15 cellular contexts compared by ENCODE assay signal in genomic region chr10:111107023-111107422, GRCh38. TPM values are rescaled to one million over a fixed set of nuclear protein-coding genes. Genes with fewer than 3 reads are reported as not detected.
"Had no signal": no experiment of that assay in that cellular context is flagged by ENCODE, and none has a peak within 500 bp of the region (broad histone marks: within the 10 kb centered on the region; RNA-seq: fewer than 3 reads in every experiment).

No MANE protein-coding gene starts in this region.

- H3K36me3 Mint-ChIP-seq: activated naive CD4-positive, alpha-beta T cell treated with anti-CD3 and anti-CD28 coated beads, Interleukin-2, amount 50 U/mL, for 72 hours; memory B cell had no signal

- ATAC-seq: activated naive CD4-positive, alpha-beta T cell treated with anti-CD3 and anti-CD28 coated beads, Interleukin-2, amount 50 U/mL, for 72 hours; foreskin keratinocyte; left lung; stimulated activated naive CD8-positive, alpha-beta T cell treated with anti-CD3 and anti-CD28 coated beads, Interleukin-15, amount 100 ng/mL, for 72 hours; T-helper 17 cell had no signal

- H3K27ac Mint-ChIP-seq: activated naive CD4-positive, alpha-beta T cell treated with anti-CD3 and anti-CD28 coated beads, Interleukin-2, amount 50 U/mL, for 72 hours; memory B cell; nephron progenitor cell; T-helper 17 cell had no signal

- H3K27me3 Mint-ChIP-seq: stimulated activated naive CD8-positive, alpha-beta T cell treated with anti-CD3 and anti-CD28 coated beads, Interleukin-15, amount 100 ng/mL, for 72 hours had no signal

- H3K4me1 ChIP-seq: foreskin keratinocyte, left lung had no signal

- H3K4me1 Mint-ChIP-seq: memory B cell; nephron progenitor cell; stimulated activated naive CD8-positive, alpha-beta T cell treated with anti-CD3 and anti-CD28 coated beads, Interleukin-15, amount 100 ng/mL, for 72 hours had no signal

- H3K4me3 ChIP-seq: left lung, thoracic aorta had no signal

- H3K9me3 ChIP-seq: left lung, thoracic aorta had no signal

- H3K36me3 ChIP-seq: brain microvascular endothelial cell, left lung, thoracic aorta had no signal

- H3K4me3 Mint-ChIP-seq: memory B cell; nephron progenitor cell; stimulated activated naive CD8-positive, alpha-beta T cell treated with anti-CD3 and anti-CD28 coated beads, Interleukin-15, amount 100 ng/mL, for 72 hours; T-helper 17 cell had no signal

- FAIRE-seq: TTC549 had no signal

- DNase-seq: activated T-cell treated with anti-CD3 and anti-CD28 coated beads, Interleukin-2, amount 50 U/mL, for 1 hour; amygdala; brain microvascular endothelial cell; foreskin keratinocyte; islet precursor cell; left lung; nephron progenitor cell; stimulated activated CD4-positive, alpha-beta T cell treated with anti-CD3 and anti-CD28 coated beads, Interleukin-15, amount 100 ng/mL, for 24 hours; stimulated activated CD4-positive, alpha-beta T cell treated with anti-CD3 and anti-CD28 coated beads, Interleukin-4, amount 100 ng/mL, for 4 hours; stimulated activated naive CD8-positive, alpha-beta T cell treated with anti-CD3 and anti-CD28 coated beads, Interleukin-15, amount 100 ng/mL, for 72 hours; T-helper 17 cell had no signal

- H3K9me3 Mint-ChIP-seq: activated naive CD4-positive, alpha-beta T cell treated with anti-CD3 and anti-CD28 coated beads, Interleukin-2, amount 50 U/mL, for 72 hours; nephron progenitor cell; stimulated activated naive CD8-positive, alpha-beta T cell treated with anti-CD3 and anti-CD28 coated beads, Interleukin-15, amount 100 ng/mL, for 72 hours had no signal

- H3K27me3 ChIP-seq: brain microvascular endothelial cell, foreskin keratinocyte, left lung had no signal

- H3K27ac ChIP-seq: brain microvascular endothelial cell, foreskin keratinocyte, left lung, thoracic aorta had no signal

RNA-seq across cellular contexts. Expression of gene ADRA2A, which starts 30.2 kb away (rescaled TPM):
- total RNA-seq: activated naive CD4-positive, alpha-beta T cell treated with anti-CD3 and anti-CD28 coated beads, Interleukin-2, amount 50 U/mL, for 72 hours; foreskin keratinocyte had no signal
- polyA plus RNA-seq: foreskin keratinocyte had no signal
